2 cellular contexts compared by ENCODE assay signal in the genomic region with DNA sequence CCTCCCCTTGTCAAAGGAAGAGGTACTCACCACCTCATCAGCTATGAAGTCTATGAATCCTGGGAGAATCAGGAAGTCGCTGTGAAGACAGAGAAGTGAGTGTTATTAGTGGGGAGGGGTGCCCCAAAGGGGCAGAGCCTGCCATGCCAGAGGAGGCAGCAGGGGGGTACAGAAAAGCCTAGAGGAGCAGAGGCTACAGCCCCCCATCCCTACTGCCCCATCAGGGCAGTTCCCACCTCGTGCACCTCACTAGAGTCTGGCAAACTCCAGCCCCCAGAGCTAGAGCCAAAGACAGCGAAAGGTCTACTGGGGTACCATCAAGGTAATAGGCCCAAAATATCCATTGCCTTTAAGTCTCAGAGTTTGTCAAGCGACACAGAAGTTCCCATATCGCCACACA.
TF ChIP-seq lines count a peak whose summit lies in the region.

No MANE protein-coding gene starts in this region.

TF ChIP-seq in A549, 52 proteins besides CTCF, POLR2A, EP300 and RAD21:
- TF ChIP-seq NFE2L2 (conservative IDR thresholded peaks at IDR 0.05; ENCODE audit: low read length): no peak
- TF ChIP-seq, protein P1, sequence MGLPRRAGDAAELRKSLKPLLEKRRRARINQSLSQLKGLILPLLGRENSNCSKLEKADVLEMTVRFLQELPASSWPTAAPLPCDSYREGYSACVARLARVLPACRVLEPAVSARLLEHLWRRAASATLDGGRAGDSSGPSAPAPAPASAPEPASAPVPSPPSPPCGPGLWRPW (IDR thresholded peaks at IDR 0.05): no peak
- no peak for TF ChIP-seq FOXS1 (CRISPR knock-in tag; IDR thresholded peaks at IDR 0.05)

TF ChIP-seq in HepG2, 621 proteins besides CTCF, POLR2A, EP300 and RAD21:
- TF ChIP-seq ZSCAN22 (CRISPR knock-in tag; IDR thresholded peaks at IDR 0.05) (no peak), PHB2 (IDR thresholded peaks at IDR 0.05; ENCODE audit: partially characterized antibody) (no peak), ZNF615 (CRISPR knock-in tag; IDR thresholded peaks at IDR 0.05; ENCODE audit: borderline replicate concordance) (0 out of 2 replicates have a peak, but pooled peaks have one; percentile 31), ZNF557 (CRISPR knock-in tag; IDR thresholded peaks at IDR 0.05) (no peak), NPAS2 (CRISPR knock-in tag; IDR thresholded peaks at IDR 0.05; ENCODE audit: borderline replicate concordance) (no peak), MEIS1 (CRISPR knock-in tag; IDR thresholded peaks at IDR 0.05; ENCODE audit: borderline replicate concordance) (no peak)
